In the genomic region with DNA sequence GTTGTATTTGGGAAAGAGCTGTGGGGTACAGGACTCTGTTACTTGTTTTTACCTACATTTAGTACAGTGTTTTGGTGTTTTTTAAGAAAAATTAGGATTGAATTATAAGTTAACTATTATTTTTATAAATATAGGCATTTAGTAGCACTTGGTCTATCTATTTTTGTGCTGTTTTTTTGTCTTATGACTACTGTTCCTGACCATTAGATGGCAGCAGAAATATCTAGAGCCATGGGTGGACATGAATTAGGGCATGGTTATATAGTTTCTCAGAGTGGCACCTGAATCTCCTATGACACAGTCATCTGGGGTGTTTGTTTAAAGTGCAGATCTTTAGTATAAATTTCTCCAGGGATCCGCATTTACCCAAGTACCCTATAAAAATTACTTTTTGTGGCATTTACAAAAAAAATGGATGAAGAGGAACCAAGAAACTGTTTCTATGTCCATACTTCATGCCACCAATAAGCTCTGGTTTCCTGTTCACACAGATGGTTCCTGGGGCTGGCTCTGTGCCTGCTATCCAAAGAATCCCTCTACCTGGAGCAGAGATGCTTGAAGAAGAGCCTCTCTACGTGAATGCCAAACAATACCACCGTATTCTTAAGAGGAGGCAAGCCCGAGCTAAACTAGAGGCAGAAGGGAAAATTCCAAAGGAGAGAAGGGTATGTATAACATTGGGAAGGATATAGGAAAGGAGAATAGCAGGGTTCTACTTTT, we compare ENCODE assay signal across 8 cellular contexts. TPM values are rescaled to one million over a fixed set of nuclear protein-coding genes. Genes with fewer than 3 reads are reported as not detected.
DNase-seq lines count a peak whose midpoint lies in the region; ATAC-seq and TF ChIP-seq lines count a peak whose summit lies in the region.

No MANE protein-coding gene starts in this region.

- peak; percentile 35 for ATAC-seq in left ventricle myocardium superior
- no peak for ATAC-seq in stimulated activated memory B cell treated with anti-CD40 and anti-IgM and Interleukin-4, amounts not matched to agents 10 μg/mL and 1 μg/mL and 100 μg/mL, for 72 hours
- ATAC-seq in GM18517 (IDR thresholded peaks at IDR 0.05; ENCODE audit: unreplicated experiment), result no peak
- no peak for ATAC-seq in HG02884 (IDR thresholded peaks at IDR 0.05; ENCODE audit: unreplicated experiment)

- TF ChIP-seq CTCF in right atrium auricular region (IDR thresholded peaks at IDR 0.05), result peak in 1 of 2 donors; percentile 40
- peak in 46 of 56 donors; percentile 12 to 56 (median 36) for TF ChIP-seq CTCF in dorsolateral prefrontal cortex (IDR thresholded peaks at IDR 0.05 in 54 of 56, conservative IDR thresholded peaks at IDR 0.05 in 2 of 56; ENCODE audit: low read depth in 1 of 56, partially characterized antibody in 56 of 56)

- H3K27ac Mint-ChIP-seq in stimulated activated memory B cell treated with anti-CD40 and anti-IgM and Interleukin-4, amounts not matched to agents 10 μg/mL and 1 μg/mL and 100 μg/mL, for 72 hours, result no peak overlapping the region

- H3K36me3 Mint-ChIP-seq in stimulated activated memory B cell treated with anti-CD40 and anti-IgM and Interleukin-4, amounts not matched to agents 10 μg/mL and 1 μg/mL and 100 μg/mL, for 72 hours, result peaks cover 66% of the 10 kb centered on the region

- intact Hi-C loops in left ventricle myocardium superior (cut with micrococcal nuclease) (no loop called here), dorsolateral prefrontal cortex (cut with DNase I) (no loop called here)

- H3K4me3 ChIP-seq in right atrium auricular region (no peak overlapping the region), dorsolateral prefrontal cortex (no peak overlapping the region)

- no peaks in the 10 kb centered on the region for H3K27me3 ChIP-seq in right atrium auricular region
- no peaks in the 10 kb centered on the region for H3K27me3 ChIP-seq in dorsolateral prefrontal cortex

- no peaks in the 10 kb centered on the region for H3K27me3 Mint-ChIP-seq in stimulated activated memory B cell treated with anti-CD40 and anti-IgM and Interleukin-4, amounts not matched to agents 10 μg/mL and 1 μg/mL and 100 μg/mL, for 72 hours

- peaks cover 82% of the 10 kb centered on the region for H3K36me3 ChIP-seq in right atrium auricular region

- no peaks in the 10 kb centered on the region for H3K4me1 ChIP-seq in right atrium auricular region

- H3K9me3 ChIP-seq in right atrium auricular region, result no peaks in the 10 kb centered on the region

- no peak overlapping the region for H3K4me3 Mint-ChIP-seq in stimulated activated memory B cell treated with anti-CD40 and anti-IgM and Interleukin-4, amounts not matched to agents 10 μg/mL and 1 μg/mL and 100 μg/mL, for 72 hours

- H3K27ac ChIP-seq in right atrium auricular region (no peak overlapping the region), dorsolateral prefrontal cortex (no peak overlapping the region)

- DNase-seq in left ventricle myocardium superior (no peak), right atrium auricular region (ENCODE audit: low spot score) (no peak), NCI-H2196 (lab: John Stamatoyannopoulos, UW; ENCODE audit: unreplicated experiment) (peak; percentile 31), dorsolateral prefrontal cortex (no peak), iPS-NIHi7 (ENCODE audit: extremely low spot score) (no peak)

- H3K4me1 Mint-ChIP-seq in stimulated activated memory B cell treated with anti-CD40 and anti-IgM and Interleukin-4, amounts not matched to agents 10 μg/mL and 1 μg/mL and 100 μg/mL, for 72 hours, result no peaks in the 10 kb centered on the region

- H3K9me3 Mint-ChIP-seq in stimulated activated memory B cell treated with anti-CD40 and anti-IgM and Interleukin-4, amounts not matched to agents 10 μg/mL and 1 μg/mL and 100 μg/mL, for 72 hours, result no peaks in the 10 kb centered on the region

RNA-seq across cellular contexts. Expression of gene NFYA, which starts 19.8 kb away (rescaled TPM):
- 12.1 TPM for total RNA-seq in left ventricle myocardium superior
- total RNA-seq in right atrium auricular region, result 1 to 10 TPM; 8.2 to 9.9 TPM
- total RNA-seq in dorsolateral prefrontal cortex, result 10 to 100 TPM; 19.9 to 50.6 (median 29.8) TPM

RNA-seq across cellular contexts. Expression of gene OARD1, which starts 20.4 kb away (rescaled TPM):
- 22.2 TPM for total RNA-seq in left ventricle myocardium superior
- 10 to 100 TPM in 1 of 2 donors, 1 to 10 TPM in 1; 9.4 to 13.4 TPM for total RNA-seq in right atrium auricular region
- 10 to 100 TPM; 16.2 to 34.8 (median 24.6) TPM for total RNA-seq in dorsolateral prefrontal cortex

RNA-seq across cellular contexts. Expression of gene APOBEC2, which starts 39.6 kb away (rescaled TPM):
- 237 TPM for total RNA-seq in left ventricle myocardium superior
- 100 to 1,000 TPM; 130 to 245 TPM for total RNA-seq in right atrium auricular region
- total RNA-seq in dorsolateral prefrontal cortex, result not detected

RNA-seq across cellular contexts. Expression of gene TSPO2, which starts 50.3 kb away (rescaled TPM):
- total RNA-seq in left ventricle myocardium superior (not detected), right atrium auricular region (not detected), dorsolateral prefrontal cortex (not detected)

RNA-seq across cellular contexts. Expression of gene UNC5CL, which starts 53.6 kb away (rescaled TPM):
- total RNA-seq in left ventricle myocardium superior, result 0.20 TPM
- total RNA-seq in right atrium auricular region, result under 1 TPM; 0.43 to 0.96 TPM
- total RNA-seq in dorsolateral prefrontal cortex, result 1 to 10 TPM in 82 of 120 experiments, under 1 TPM in 38; 0.17 to 4.8 (median 1.4) TPM

Comparison
In these comparisons a context has a peak if more than half of its experiments do, and no peak if none do; other contexts are left out.
1. RNA of gene APOBEC2, which starts 39.6 kb away (total RNA-seq): 130 to 245 TPM in right atrium auricular region and 237 TPM in left ventricle myocardium superior (single experiment); not detected in dorsolateral prefrontal cortex; every median in the first group is over 100 times any median in the second.